9 cellular contexts compared by ENCODE assay signal in genomic region chr6:106547053-106547414, GRCh38.
A peak's percentile ranks its signal among the peaks of the same experiment; 100 is the strongest.
DNase-seq lines count a peak whose midpoint lies in the region; ATAC-seq lines count a peak whose summit lies in the region.
"Had no signal": no experiment of that assay in that cellular context is flagged by ENCODE, and none has a peak within 500 bp of the region (broad histone marks: within the 10 kb centered on the region; RNA-seq: fewer than 3 reads in every experiment).

No MANE protein-coding gene starts in this region.

- no peak overlapping the region for H3K4me3 Mint-ChIP-seq in central memory CD8-positive, alpha-beta T cell
- no peak overlapping the region for H3K4me3 Mint-ChIP-seq in natural killer cell treated with Interleukin-12 subunit alpha and Interleukin-12 subunit beta and Interleukin-15 and Interleukin-18, amount 100 ng/mL, for 72 hours
- H3K4me3 Mint-ChIP-seq: activated CD4-positive, alpha-beta T cell treated with anti-CD3 and anti-CD28 coated beads, Interleukin-2, amount 10 ng/mL, durations not matched to agents 7 days and 5 days had no signal

- ATAC-seq in GM18861 (IDR thresholded peaks at IDR 0.05; ENCODE audit: unreplicated experiment) (peak; percentile 41), GM18858 (IDR thresholded peaks at IDR 0.05; ENCODE audit: unreplicated experiment) (no peak)
- ATAC-seq in central memory CD8-positive, alpha-beta T cell (replicated peaks; ENCODE audit: extremely low read depth, poor library complexity, severe bottlenecking) = no peak
- no peak for ATAC-seq in natural killer cell treated with Interleukin-12 subunit alpha and Interleukin-12 subunit beta and Interleukin-15 and Interleukin-18, amount 100 ng/mL, for 72 hours

- peaks cover 68% of the 10 kb centered on the region for H3K36me3 Mint-ChIP-seq in central memory CD8-positive, alpha-beta T cell (ENCODE audit: insufficient read depth)
- H3K36me3 Mint-ChIP-seq in natural killer cell treated with Interleukin-12 subunit alpha and Interleukin-12 subunit beta and Interleukin-15 and Interleukin-18, amount 100 ng/mL, for 72 hours = peaks cover 15% of the 10 kb centered on the region

- no peaks in the 10 kb centered on the region for H3K9me3 Mint-ChIP-seq in central memory CD8-positive, alpha-beta T cell
- H3K9me3 Mint-ChIP-seq in natural killer cell treated with Interleukin-12 subunit alpha and Interleukin-12 subunit beta and Interleukin-15 and Interleukin-18, amount 100 ng/mL, for 72 hours = no peaks in the 10 kb centered on the region

- peaks cover 30% of the 10 kb centered on the region for H3K4me1 Mint-ChIP-seq in central memory CD8-positive, alpha-beta T cell
- H3K4me1 Mint-ChIP-seq in natural killer cell treated with Interleukin-12 subunit alpha and Interleukin-12 subunit beta and Interleukin-15 and Interleukin-18, amount 100 ng/mL, for 72 hours (ENCODE audit: low read depth in 2 of 2) = peaks cover 7 to 22% of the 10 kb centered on the region in 2 donors

- DNase-seq in NCI-H748 treated with DMSO at 0.1 percent for 48 hours (lab: John Stamatoyannopoulos, UW) (peak; percentile 33), activated gamma-delta T cell (lab: John Stamatoyannopoulos, UW) (no peak), C1 segment of cervical spinal cord (lab: John Stamatoyannopoulos, UW) (no peak), NCI-H526 treated with DMSO at 0.1 percent for 48 hours (lab: John Stamatoyannopoulos, UW) (no peak)
- no peak for DNase-seq in central memory CD8-positive, alpha-beta T cell (ENCODE audit: low spot score in 2 of 2)
- no peak for DNase-seq in natural killer cell treated with Interleukin-12 subunit alpha and Interleukin-12 subunit beta and Interleukin-15 and Interleukin-18, amount 100 ng/mL, for 72 hours (ENCODE audit: low spot score)
- DNase-seq: activated CD4-positive, alpha-beta T cell treated with anti-CD3 and anti-CD28 coated beads, Interleukin-2, amount 10 ng/mL, durations not matched to agents 7 days and 5 days had no signal

- no peaks in the 10 kb centered on the region for H3K27me3 Mint-ChIP-seq in central memory CD8-positive, alpha-beta T cell
- no peaks in the 10 kb centered on the region for H3K27me3 Mint-ChIP-seq in natural killer cell treated with Interleukin-12 subunit alpha and Interleukin-12 subunit beta and Interleukin-15 and Interleukin-18, amount 100 ng/mL, for 72 hours
- H3K27me3 Mint-ChIP-seq: activated CD4-positive, alpha-beta T cell treated with anti-CD3 and anti-CD28 coated beads, Interleukin-2, amount 10 ng/mL, durations not matched to agents 7 days and 5 days had no signal

- peak overlapping the region; percentile 67 for H3K27ac Mint-ChIP-seq in central memory CD8-positive, alpha-beta T cell (ENCODE audit: low read depth)
- peak overlapping the region; percentile 64 to 83 for H3K27ac Mint-ChIP-seq in natural killer cell treated with Interleukin-12 subunit alpha and Interleukin-12 subunit beta and Interleukin-15 and Interleukin-18, amount 100 ng/mL, for 72 hours
